Comparison of ENCODE assay signal across 9 cellular contexts in genomic region chr16:87790278-87791023, GRCh38. TPM values are rescaled to one million over a fixed set of nuclear protein-coding genes. Genes with fewer than 3 reads are reported as not detected.
DNase-seq lines count a peak whose midpoint lies in the region; ATAC-seq, FAIRE-seq and TF ChIP-seq lines count a peak whose summit lies in the region.
"Had no signal": no experiment of that assay in that cellular context is flagged by ENCODE, and none has a peak within 500 bp of the region (broad histone marks: within the 10 kb centered on the region; RNA-seq: fewer than 3 reads in every experiment).

No MANE protein-coding gene starts in this region.

- POLR2A ChIA-PET in AG04450 (lab: Yijun Ruan, JAX) = interaction anchor here (0.6 to 1.8 kb wide), 4 partner anchors 16 to 79 kb away, joined by 3 to 12 read pairs (median 5); partner anchors contain the start of gene SLC7A5

- CTCF ChIA-PET in AG04450 (lab: Charles Lee) = interaction anchor here (1.4 to 3.4 kb wide), 3 partner anchors 11 to 81 kb away, joined by 3 to 32 read pairs (median 12); no protein-coding TSS in a partner anchor

- peak overlapping the region; percentile 82 for H3K27ac ChIP-seq in AG04450 (ENCODE audit: low read depth, low read length)
- peak overlapping the region; percentile 89 to 98 (median 92) for H3K27ac ChIP-seq in right lobe of liver

- peak; percentile 63 to 77 (median 70) for ATAC-seq in right lobe of liver
- ATAC-seq in HG02973 (IDR thresholded peaks at IDR 0.05; ENCODE audit: unreplicated experiment) = no peak

- no peak for TF ChIP-seq CTCF in AG04450 (IDR thresholded peaks at IDR 0.05; ENCODE audit: low read depth, low read length)
- no peak for TF ChIP-seq CTCF in right lobe of liver (IDR thresholded peaks at IDR 0.05)
- no peak for TF ChIP-seq CTCF in GM10266 (IDR thresholded peaks at IDR 0.05; ENCODE audit: control insufficient read depth, insufficient read depth, low read depth, missing control alignments)

- 42% methylated on average over 12 of the region's 16 CpGs for WGBS in right lobe of liver (ENCODE audit: insufficient coverage, low coverage, low lambda C conversion rate, missing lambda C conversion rate)

- FAIRE-seq in GM12891 (lab: Jason Lieb, UNC) = no peak

- DNase-seq in AG04450 (ENCODE audit: low read depth, low spot score) (no peak), LoVo (ENCODE audit: low spot score) (peak; percentile 27), T47D (ENCODE audit: low read depth in 1 of 2, low spot score in 1 of 2) (peak; percentile 55 to 62), right lobe of liver (peak; percentile 58 to 91 (median 90)), GM12891 (ENCODE audit: insufficient read length, low spot score) (no peak), GM10266 (ENCODE audit: extremely low spot score) (no peak), NCI-H1694 treated with DMSO at 0.1 percent for 48 hours (lab: John Stamatoyannopoulos, UW) (no peak)
- DNase-seq: activated CD4-positive, alpha-beta T cell treated with anti-CD3 and anti-CD28 coated beads, Interleukin-2, amount 50 U/mL, for 1 hour had no signal

- H3K36me3 ChIP-seq in right lobe of liver = no peaks in the 10 kb centered on the region

- H3K4me3 ChIP-seq in AG04450 (ENCODE audit: low read depth, low read length) = no peak overlapping the region
- H3K4me3 ChIP-seq in right lobe of liver = peak overlapping the region in 1 of 3 donors; percentile 19

- intact Hi-C loops in right lobe of liver (cut with DNase I) = no loop called here

- TF ChIP-seq POLR2A in right lobe of liver (IDR thresholded peaks at IDR 0.05) (no peak), GM12891 (IDR thresholded peaks at IDR 0.05; ENCODE audit: low read depth, low read length) (no peak)

- no peaks in the 10 kb centered on the region for H3K27me3 ChIP-seq in AG04450 (ENCODE audit: control insufficient read depth, insufficient read depth, low read length)
- no peaks in the 10 kb centered on the region for H3K27me3 ChIP-seq in right lobe of liver

- in situ Hi-C loops in T47D (cut with HindIII; ENCODE audit: low pct_unique_long_range_greater_than_20kb, low sequenced_read_pairs) = no loop called here

- H3K9me3 ChIP-seq in AG04450 (ENCODE audit: control insufficient read depth, insufficient read depth, low read length) (peaks cover 8% of the 10 kb centered on the region), right lobe of liver (no peaks in the 10 kb centered on the region)

- H3K4me1 ChIP-seq in right lobe of liver = peaks cover 0 to 47% (median 15%) of the 10 kb centered on the region in 4 donors

TF ChIP-seq in GM12891, 5 proteins besides CTCF, POLR2A, EP300 and RAD21:
- TF ChIP-seq SPI1 (IDR thresholded peaks at IDR 0.05; ENCODE audit: low read depth, low read length) (no peak), POLR2AphosphoS5 (IDR thresholded peaks at IDR 0.05; ENCODE audit: low read depth, low read length) (no peak), PAX5 (IDR thresholded peaks at IDR 0.05; ENCODE audit: insufficient read depth, low read length, severe bottlenecking) (no peak), TAF1 (IDR thresholded peaks at IDR 0.05; ENCODE audit: low read depth, low read length) (no peak), POU2F2 (IDR thresholded peaks at IDR 0.05; ENCODE audit: low read depth, low read length) (no peak)

RNA-seq across cellular contexts. Expression of gene KLHDC4, which starts 24.7 kb away (rescaled TPM):
- polyA plus RNA-seq in AG04450 (2011; rRNA removed) = 9.9 and 11.5 TPM in 2 replicates
- polyA minus RNA-seq in AG04450 (2011; rRNA and poly(A)+ RNA removed) = 10.2 and 14.2 TPM in 2 replicates
- total RNA-seq in right lobe of liver = 10 to 100 TPM; 11.6 to 22.7 (median 14.4) TPM
- 28.9 TPM for polyA plus RNA-seq in GM12891 (2012; ENCODE audit: low read depth, missing spikeins)

Comparison
In these comparisons a context has a peak if more than half of its experiments do, and no peak if none do; other contexts are left out.
1. DNase-seq: peak in LoVo (single experiment), T47D (2 of 2) and right lobe of liver (3 of 3); none in AG04450 (single experiment), GM12891 (single experiment), GM10266 (single experiment) and NCI-H1694 treated with DMSO at 0.1 percent for 48 hours (single experiment).